Comparison of ENCODE assay signal across 8 cellular contexts in genomic region chr19:43525836-43526771, GRCh38. TPM values are rescaled to one million over a fixed set of nuclear protein-coding genes. Genes with fewer than 3 reads are reported as not detected.
DNase-seq lines count a peak whose midpoint lies in the region; ATAC-seq lines count a peak whose summit lies in the region.

No MANE protein-coding gene starts in this region.

- H3K4me1 Mint-ChIP-seq in activated CD4-positive, alpha-beta T cell treated with anti-CD3 and anti-CD28 coated beads, Interleukin-2, amount 10 ng/mL, durations not matched to agents 24 days and 14 days = peaks cover 26% of the 10 kb centered on the region

- no peaks in the 10 kb centered on the region for H3K9me3 Mint-ChIP-seq in activated CD4-positive, alpha-beta T cell treated with anti-CD3 and anti-CD28 coated beads, Interleukin-2, amount 10 ng/mL, durations not matched to agents 24 days and 14 days

- H2BK12ac ChIP-seq in trophoblast cell (ENCODE audit: low read length) = peak overlapping the region; percentile 8

- peaks cover 5% of the 10 kb centered on the region for H3K79me1 ChIP-seq in trophoblast cell (ENCODE audit: low read length)

- peak overlapping the region; percentile 1 for H3K14ac ChIP-seq in trophoblast cell (ENCODE audit: low read length)

- H3K36me3 Mint-ChIP-seq in activated CD4-positive, alpha-beta T cell treated with anti-CD3 and anti-CD28 coated beads, Interleukin-2, amount 10 ng/mL, durations not matched to agents 24 days and 14 days (ENCODE audit: low read depth) = peaks cover 11% of the 10 kb centered on the region

- H3K4me1 ChIP-seq in trophoblast cell (ENCODE audit: control insufficient read depth in 1 of 2, insufficient read depth in 2 of 2, low read length in 2 of 2) = peaks cover 16 to 19% of the 10 kb centered on the region in 2 experiments

- peak overlapping the region; percentile 81 for H3K4me3 ChIP-seq in trophoblast cell (ENCODE audit: low read depth, low read length)

- H2AFZ ChIP-seq in trophoblast cell (ENCODE audit: insufficient read depth, low read length, poor library complexity) = no peak overlapping the region

- no peaks in the 10 kb centered on the region for H3K9me3 ChIP-seq in trophoblast cell (ENCODE audit: insufficient read depth, low read depth, low read length)

- H3K9ac ChIP-seq in trophoblast cell (ENCODE audit: low read length) = no peak overlapping the region

- H3K18ac ChIP-seq in trophoblast cell (ENCODE audit: low read length) = peak overlapping the region; percentile 38

- H3K23ac ChIP-seq in trophoblast cell (ENCODE audit: low read length) = no peak overlapping the region

- H4K8ac ChIP-seq in trophoblast cell (ENCODE audit: low read depth, low read length) = peak overlapping the region; percentile 3

- no peak overlapping the region for H3K27ac ChIP-seq in trophoblast cell (ENCODE audit: low read depth, low read length)

- H4K91ac ChIP-seq in trophoblast cell (ENCODE audit: low read depth, low read length) = no peak overlapping the region

- H3K4me3 Mint-ChIP-seq in activated CD4-positive, alpha-beta T cell treated with anti-CD3 and anti-CD28 coated beads, Interleukin-2, amount 10 ng/mL, durations not matched to agents 24 days and 14 days = peak overlapping the region; percentile 84

- WGBS in trophoblast cell (ENCODE audit: extremely low coverage, insufficient coverage, insufficient read length) = no CpG with 5 or more reads among the region's 26 CpGs

- H4K12ac ChIP-seq in trophoblast cell (ENCODE audit: low read depth, low read length) = no peak overlapping the region

- peak overlapping the region; percentile 97 for H3K27ac Mint-ChIP-seq in activated CD4-positive, alpha-beta T cell treated with anti-CD3 and anti-CD28 coated beads, Interleukin-2, amount 10 ng/mL, durations not matched to agents 24 days and 14 days

- no peaks in the 10 kb centered on the region for H3K36me3 ChIP-seq in trophoblast cell (ENCODE audit: control insufficient read depth in 1 of 2, insufficient read depth in 2 of 2, low read length in 2 of 2)

- H2BK120ac ChIP-seq in trophoblast cell (ENCODE audit: insufficient read depth, low read length, poor library complexity) = no peak overlapping the region

- no peak overlapping the region for H2BK5ac ChIP-seq in trophoblast cell (ENCODE audit: low read depth, low read length, poor library complexity)

- intact Hi-C loops in activated CD4-positive, alpha-beta T cell treated with anti-CD3 and anti-CD28 coated beads, Interleukin-2, amount 10 ng/mL, durations not matched to agents 24 days and 14 days (cut with micrococcal nuclease) = loop anchor here (1.0 to 5.0 kb wide), 3 partner anchors 7 to 1881 kb away; partner anchors contain the start of genes KCNN4, POLR1G, PPP1R13L and ZNF575

- peak overlapping the region; percentile 84 for H3K4me2 ChIP-seq in trophoblast cell (ENCODE audit: low read length)

- no peak overlapping the region for H3K4ac ChIP-seq in trophoblast cell (ENCODE audit: low read depth, low read length)

- H3K79me2 ChIP-seq in trophoblast cell (ENCODE audit: control insufficient read depth, insufficient read depth, low read length, poor library complexity) = peaks cover 2% of the 10 kb centered on the region

- H2AK5ac ChIP-seq in trophoblast cell (ENCODE audit: low read length) = peak overlapping the region; percentile 15

- no peak for ATAC-seq in GM19023 (IDR thresholded peaks at IDR 0.05; ENCODE audit: unreplicated experiment)
- ATAC-seq in GM21390 (IDR thresholded peaks at IDR 0.05; ENCODE audit: unreplicated experiment) = no peak

- DNase-seq in activated CD4-positive, alpha-beta T cell treated with anti-CD3 and anti-CD28 coated beads, Interleukin-2, amount 10 ng/mL, durations not matched to agents 24 days and 14 days = peak; percentile 80
- DNase-seq in activated CD4-positive, alpha-beta T cell treated with anti-CD3 and anti-CD28 coated beads for 1 hour = no peak
- DNase-seq in activated CD8-positive, alpha-beta memory T cell treated with anti-CD3 and anti-CD28 coated beads, Interleukin-2, amount 50 U/mL, for 48 hours = peak; percentile 76
- DNase-seq in glomerular visceral epithelial cell (ENCODE audit: extremely low spot score) (peak; percentile 28), trophoblast cell (peak; percentile 46 to 48), T-helper 9 cell (no peak)

- no peaks in the 10 kb centered on the region for H3K27me3 ChIP-seq in trophoblast cell (ENCODE audit: insufficient read depth, low read length)

- no peaks in the 10 kb centered on the region for H3K27me3 Mint-ChIP-seq in activated CD4-positive, alpha-beta T cell treated with anti-CD3 and anti-CD28 coated beads, Interleukin-2, amount 10 ng/mL, durations not matched to agents 24 days and 14 days

RNA-seq across cellular contexts. Expression of gene ETHE1, which starts 0.9 kb away (rescaled TPM):
- 59.3 and 59.7 TPM in 2 replicates for total RNA-seq in activated CD4-positive, alpha-beta T cell treated with anti-CD3 and anti-CD28 coated beads, Interleukin-2, amount 10 ng/mL, durations not matched to agents 24 days and 14 days
- 32.0 and 34.3 TPM in 2 replicates for polyA plus RNA-seq in trophoblast cell (2013)

RNA-seq across cellular contexts. Expression of gene ZNF575, which starts 6.9 kb away (rescaled TPM):
- total RNA-seq in activated CD4-positive, alpha-beta T cell treated with anti-CD3 and anti-CD28 coated beads, Interleukin-2, amount 10 ng/mL, durations not matched to agents 24 days and 14 days = 1.8 and 2.4 TPM in 2 replicates
- 0.51 and 0.57 TPM in 2 replicates for polyA plus RNA-seq in trophoblast cell (2013)

RNA-seq across cellular contexts. Expression of gene PHLDB3, which starts 21.6 kb away (rescaled TPM):
- 26.3 and 26.7 TPM in 2 replicates for total RNA-seq in activated CD4-positive, alpha-beta T cell treated with anti-CD3 and anti-CD28 coated beads, Interleukin-2, amount 10 ng/mL, durations not matched to agents 24 days and 14 days
- 81.5 and 87.5 TPM in 2 replicates for polyA plus RNA-seq in trophoblast cell (2013)

RNA-seq across cellular contexts. Expression of gene XRCC1, which starts 49.2 kb away (rescaled TPM):
- 27.5 and 29.6 TPM in 2 replicates for total RNA-seq in activated CD4-positive, alpha-beta T cell treated with anti-CD3 and anti-CD28 coated beads, Interleukin-2, amount 10 ng/mL, durations not matched to agents 24 days and 14 days
- polyA plus RNA-seq in trophoblast cell (2013) = 31.0 and 32.7 TPM in 2 replicates

RNA-seq across cellular contexts. Expression of gene PINLYP, which starts 49.5 kb away (rescaled TPM):
- 7.9 and 9.9 TPM in 2 replicates for total RNA-seq in activated CD4-positive, alpha-beta T cell treated with anti-CD3 and anti-CD28 coated beads, Interleukin-2, amount 10 ng/mL, durations not matched to agents 24 days and 14 days
- polyA plus RNA-seq in trophoblast cell (2013) = 2.1 TPM in 2 replicates

Comparison
In these comparisons a context has a peak if more than half of its experiments do, and no peak if none do; other contexts are left out.
1. DNase-seq: peak in activated CD4-positive, alpha-beta T cell treated with anti-CD3 and anti-CD28 coated beads, Interleukin-2, amount 10 ng/mL, durations not matched to agents 24 days and 14 days (single experiment), activated CD8-positive, alpha-beta memory T cell treated with anti-CD3 and anti-CD28 coated beads, Interleukin-2, amount 50 U/mL, for 48 hours (single experiment), glomerular visceral epithelial cell (single experiment) and trophoblast cell (2 of 2); none in activated CD4-positive, alpha-beta T cell treated with anti-CD3 and anti-CD28 coated beads for 1 hour (single experiment) and T-helper 9 cell (single experiment).